In genomic region chr1:28412731-28413130, GRCh38 we compare ENCODE assay signal across 1 cellular context.
TF ChIP-seq lines count a peak whose summit lies in the region.

No MANE protein-coding gene starts in this region.

TF ChIP-seq in K562, 482 proteins besides CTCF, POLR2A, EP300 and RAD21 (continued from another document and continues in another):
- TF ChIP-seq AFF1 (IDR thresholded peaks at IDR 0.05; ENCODE audit: low read depth in 1 of 2, partially characterized antibody in 2 of 2) = peak in 1 of 2 experiments; percentile 6
- no peak for TF ChIP-seq HMG20B (CRISPR knock-in tag; IDR thresholded peaks at IDR 0.05)
- TF ChIP-seq TOE1 (IDR thresholded peaks at IDR 0.05; ENCODE audit: borderline replicate concordance) = 0 out of 2 replicates have a peak, but pooled peaks have one; percentile 7
- TF ChIP-seq TOE1 (CRISPR knock-in tag; IDR thresholded peaks at IDR 0.05; ENCODE audit: borderline replicate concordance, low read depth) = no peak
- no peak for TF ChIP-seq ZNF146 (CRISPR knock-in tag; IDR thresholded peaks at IDR 0.05; ENCODE audit: unreplicated experiment)
- TF ChIP-seq ATF1 (CRISPR knock-in tag; IDR thresholded peaks at IDR 0.05) = no peak
- 0 out of 2 replicates have a peak, but pooled peaks have one; percentile 17 for TF ChIP-seq ATF1 (tag; IDR thresholded peaks at IDR 0.05)
- TF ChIP-seq ZNF224 (CRISPR knock-in tag; IDR thresholded peaks at IDR 0.05) = no peak
- TF ChIP-seq CC2D1A (IDR thresholded peaks at IDR 0.05) = 0 out of 2 replicates have a peak, but pooled peaks have one; percentile 36
- TF ChIP-seq MYC (IDR thresholded peaks at IDR 0.05; ENCODE audit: low read depth, low read length) = no peak
- no peak for TF ChIP-seq MYC (CRISPR knock-in tag; IDR thresholded peaks at IDR 0.05; ENCODE audit: borderline replicate concordance, low read depth)
- no peak for TF ChIP-seq NCOR1 (IDR thresholded peaks at IDR 0.05)
- TF ChIP-seq HOXB6 (CRISPR knock-in tag; IDR thresholded peaks at IDR 0.05; ENCODE audit: borderline replicate concordance) = no peak
- no peak for TF ChIP-seq PCBP1 (IDR thresholded peaks at IDR 0.05; ENCODE audit: low read depth, low read length, poor library complexity, severe bottlenecking)
- TF ChIP-seq RFX5 (IDR thresholded peaks at IDR 0.05; ENCODE audit: low read depth, low read length) = no peak
- 0 out of 2 replicates have a peak, but pooled peaks have one; percentile 25 for TF ChIP-seq SMC3 (conservative IDR thresholded peaks at IDR 0.05; ENCODE audit: insufficient read depth, low read depth, low read length)
- TF ChIP-seq HMBOX1 (IDR thresholded peaks at IDR 0.05) = peak; percentile 85
- TF ChIP-seq CBX2 (IDR thresholded peaks at IDR 0.05; ENCODE audit: insufficient read depth, low read length, poor library complexity, severe bottlenecking) = no peak
- no peak for TF ChIP-seq CEBPG (CRISPR knock-in tag; IDR thresholded peaks at IDR 0.05)
- TF ChIP-seq CEBPG (tag; conservative IDR thresholded peaks at IDR 0.05 in 1 of 2, IDR thresholded peaks at IDR 0.05 in 1 of 2) = peak in 1 of 2 experiments; percentile 15; a peak in 1 of 4 replicates
- TF ChIP-seq DPF2 (IDR thresholded peaks at IDR 0.05) = peak; percentile 46; the same call in 1 of the 2 replicates
- no peak for TF ChIP-seq HBP1 (CRISPR knock-in tag; IDR thresholded peaks at IDR 0.05)
- 0 out of 2 replicates have a peak, but pooled peaks have one; percentile 25 for TF ChIP-seq ZNF134 (CRISPR knock-in tag; conservative IDR thresholded peaks at IDR 0.05)
- no peak for TF ChIP-seq ZNF778 (CRISPR knock-in tag; IDR thresholded peaks at IDR 0.05)
- TF ChIP-seq ETV1 (tag; conservative IDR thresholded peaks at IDR 0.05; ENCODE audit: low read depth) = 0 out of 2 replicates have a peak, but pooled peaks have one; percentile 27
- no peak for TF ChIP-seq CHD7 (IDR thresholded peaks at IDR 0.05; ENCODE audit: low read depth, low read length)
- TF ChIP-seq USF1 (CRISPR knock-in tag; IDR thresholded peaks at IDR 0.05) = no peak
- peak; percentile 18 to 39; a peak in 1 of 4 replicates for TF ChIP-seq KDM1A (IDR thresholded peaks at IDR 0.05)
- no peak for TF ChIP-seq SAFB2 (IDR thresholded peaks at IDR 0.05; ENCODE audit: borderline replicate concordance, low read depth, low read length, severe bottlenecking)
- TF ChIP-seq FOXM1 (IDR thresholded peaks at IDR 0.05; ENCODE audit: low read depth) = no peak
- TF ChIP-seq FOXM1 (CRISPR knock-in tag; IDR thresholded peaks at IDR 0.05; ENCODE audit: low read depth) = no peak
- TF ChIP-seq TBL1XR1 (IDR thresholded peaks at IDR 0.05; ENCODE audit: low read length in 2 of 2) = no peak
- TF ChIP-seq PHTF2 (CRISPR knock-in tag; IDR thresholded peaks at IDR 0.05) = no peak
- no peak for TF ChIP-seq ZC3H8 (IDR thresholded peaks at IDR 0.05)
- no peak for TF ChIP-seq POLR2H (tag; IDR thresholded peaks at IDR 0.05; ENCODE audit: low read depth)
- peak; percentile 35 for TF ChIP-seq FOSL1 (tag; conservative IDR thresholded peaks at IDR 0.05)
- no peak for TF ChIP-seq ARID1B (IDR thresholded peaks at IDR 0.05)
- no peak for TF ChIP-seq MBD1 (CRISPR knock-in tag; IDR thresholded peaks at IDR 0.05)
- TF ChIP-seq ELF1 (tag; IDR thresholded peaks at IDR 0.05) = no peak
- no peak for TF ChIP-seq UBTF (IDR thresholded peaks at IDR 0.05; ENCODE audit: borderline replicate concordance in 1 of 2, low read depth in 2 of 2, low read length in 2 of 2)
